ENCODE assay signal across 1 cellular context in the genomic region with DNA sequence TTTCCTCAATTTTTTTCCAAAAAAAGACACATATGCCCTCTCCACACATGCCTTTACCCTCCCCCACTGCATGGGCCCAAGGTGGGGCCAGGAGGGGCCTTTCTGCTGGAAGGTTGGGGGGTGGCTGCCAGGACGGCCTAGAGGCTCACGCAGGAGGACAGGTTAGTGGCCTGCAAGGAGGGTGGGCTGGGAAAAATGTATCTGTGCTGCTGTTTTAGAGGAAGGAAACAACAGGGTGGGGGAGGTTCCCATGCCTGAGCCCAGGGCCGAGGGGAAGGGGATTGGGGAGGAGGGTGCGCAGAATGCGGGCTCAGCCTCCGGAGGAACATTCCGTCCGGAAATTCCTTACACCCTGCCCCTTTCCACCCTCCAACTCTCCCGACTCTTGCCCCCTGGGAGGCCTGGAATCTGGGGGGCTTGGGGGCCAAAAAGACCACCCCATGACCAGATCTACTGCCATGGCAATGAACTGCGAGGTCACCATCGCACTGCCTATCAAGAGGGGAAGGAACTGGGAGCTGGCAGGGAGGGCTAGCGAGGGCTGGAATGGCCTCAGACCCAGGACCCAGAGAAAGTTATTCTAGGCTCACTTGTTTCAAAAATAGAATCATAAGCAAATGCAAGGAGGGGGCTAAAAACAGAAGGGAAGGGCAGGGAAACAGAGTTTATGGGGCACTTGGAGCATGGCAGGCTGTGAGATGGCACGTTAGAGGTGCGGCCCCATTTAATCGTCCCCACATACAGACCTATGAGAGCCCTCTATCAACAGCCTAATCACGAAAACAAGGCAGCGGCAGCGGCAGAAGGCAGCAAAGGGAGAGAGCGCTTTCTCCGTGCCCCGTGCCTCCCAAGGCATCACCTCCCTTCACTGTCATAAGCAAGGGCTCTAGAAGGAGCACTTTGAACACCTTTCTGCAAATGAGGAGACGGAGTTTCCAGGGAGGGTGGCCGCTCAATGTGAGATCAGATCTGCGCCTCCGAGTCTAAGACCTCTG.
TF ChIP-seq lines count a peak whose summit lies in the region.

No MANE protein-coding gene starts in this region.

TF ChIP-seq in HepG2, 621 proteins besides CTCF, POLR2A, EP300 and RAD21 (continued from another document):
- TF ChIP-seq ATF2 (CRISPR knock-in tag; IDR thresholded peaks at IDR 0.05) (no peak), FOXK2 (IDR thresholded peaks at IDR 0.05) (no peak), ZEB1 (IDR thresholded peaks at IDR 0.05; ENCODE audit: insufficient replicate concordance, low read depth) (no peak), ARNT (IDR thresholded peaks at IDR 0.05) (no peak)
- TF ChIP-seq, protein P1, sequence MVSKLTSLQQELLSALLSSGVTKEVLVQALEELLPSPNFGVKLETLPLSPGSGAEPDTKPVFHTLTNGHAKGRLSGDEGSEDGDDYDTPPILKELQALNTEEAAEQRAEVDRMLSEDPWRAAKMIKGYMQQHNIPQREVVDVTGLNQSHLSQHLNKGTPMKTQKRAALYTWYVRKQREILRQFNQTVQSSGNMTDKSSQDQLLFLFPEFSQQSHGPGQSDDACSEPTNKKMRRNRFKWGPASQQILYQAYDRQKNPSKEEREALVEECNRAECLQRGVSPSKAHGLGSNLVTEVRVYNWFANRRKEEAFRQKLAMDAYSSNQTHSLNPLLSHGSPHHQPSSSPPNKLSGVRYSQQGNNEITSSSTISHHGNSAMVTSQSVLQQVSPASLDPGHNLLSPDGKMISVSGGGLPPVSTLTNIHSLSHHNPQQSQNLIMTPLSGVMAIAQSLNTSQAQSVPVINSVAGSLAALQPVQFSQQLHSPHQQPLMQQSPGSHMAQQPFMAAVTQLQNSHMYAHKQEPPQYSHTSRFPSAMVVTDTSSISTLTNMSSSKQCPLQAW (CRISPR knock-in tag; IDR thresholded peaks at IDR 0.05) = peak; percentile 19; the same call in 1 of the 2 replicates
- TF ChIP-seq, protein P2, sequence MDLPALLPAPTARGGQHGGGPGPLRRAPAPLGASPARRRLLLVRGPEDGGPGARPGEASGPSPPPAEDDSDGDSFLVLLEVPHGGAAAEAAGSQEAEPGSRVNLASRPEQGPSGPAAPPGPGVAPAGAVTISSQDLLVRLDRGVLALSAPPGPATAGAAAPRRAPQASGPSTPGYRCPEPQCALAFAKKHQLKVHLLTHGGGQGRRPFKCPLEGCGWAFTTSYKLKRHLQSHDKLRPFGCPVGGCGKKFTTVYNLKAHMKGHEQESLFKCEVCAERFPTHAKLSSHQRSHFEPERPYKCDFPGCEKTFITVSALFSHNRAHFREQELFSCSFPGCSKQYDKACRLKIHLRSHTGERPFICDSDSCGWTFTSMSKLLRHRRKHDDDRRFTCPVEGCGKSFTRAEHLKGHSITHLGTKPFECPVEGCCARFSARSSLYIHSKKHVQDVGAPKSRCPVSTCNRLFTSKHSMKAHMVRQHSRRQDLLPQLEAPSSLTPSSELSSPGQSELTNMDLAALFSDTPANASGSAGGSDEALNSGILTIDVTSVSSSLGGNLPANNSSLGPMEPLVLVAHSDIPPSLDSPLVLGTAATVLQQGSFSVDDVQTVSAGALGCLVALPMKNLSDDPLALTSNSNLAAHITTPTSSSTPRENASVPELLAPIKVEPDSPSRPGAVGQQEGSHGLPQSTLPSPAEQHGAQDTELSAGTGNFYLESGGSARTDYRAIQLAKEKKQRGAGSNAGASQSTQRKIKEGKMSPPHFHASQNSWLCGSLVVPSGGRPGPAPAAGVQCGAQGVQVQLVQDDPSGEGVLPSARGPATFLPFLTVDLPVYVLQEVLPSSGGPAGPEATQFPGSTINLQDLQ (CRISPR knock-in tag; IDR thresholded peaks at IDR 0.05) = no peak
